8 cellular contexts compared by ENCODE assay signal in the genomic region with DNA sequence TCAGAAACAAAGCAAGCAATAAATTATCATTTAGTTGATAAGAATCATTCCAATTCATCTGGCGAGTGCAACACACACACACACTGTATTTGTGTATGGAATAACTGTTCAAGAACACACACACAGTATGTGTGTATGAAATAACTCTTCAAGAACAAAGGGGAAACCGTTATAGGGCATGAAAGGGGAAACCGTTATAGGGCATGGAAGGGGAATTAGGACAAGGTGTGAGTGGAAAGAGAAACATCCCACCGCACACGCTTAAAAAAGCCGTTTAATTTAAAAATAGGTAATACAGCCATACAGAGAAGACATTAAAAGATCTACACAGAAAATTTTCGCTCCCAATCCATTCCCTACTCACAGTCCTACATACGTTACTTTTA. TPM values are rescaled to one million over a fixed set of nuclear protein-coding genes. Genes with fewer than 3 reads are reported as not detected.
A peak's percentile ranks its signal among the peaks of the same experiment; 100 is the strongest.
DNase-seq lines count a peak whose midpoint lies in the region; ATAC-seq and TF ChIP-seq lines count a peak whose summit lies in the region.

No MANE protein-coding gene starts in this region.

- TF ChIP-seq CTCF in 22Rv1 (IDR thresholded peaks at IDR 0.05) (no peak), kidney epithelial cell (IDR thresholded peaks at IDR 0.05; ENCODE audit: insufficient read depth, low read length, poor library complexity, severe bottlenecking) (no peak), transverse colon (IDR thresholded peaks at IDR 0.05) (no peak)

- H3K9ac ChIP-seq in GM23248, result peak overlapping the region; percentile 76

- peak overlapping the region; percentile 89 for H3K4me2 ChIP-seq in GM23248 (ENCODE audit: unreplicated experiment)

- peak overlapping the region; percentile 98 for H3K27ac Mint-ChIP-seq in activated T-helper 17 cell treated with anti-CD3 and anti-CD28 coated beads, Interleukin-2, amount 50 U/mL, for 72 hours

- DNase-seq in GM23248, result no peak
- DNase-seq in kidney epithelial cell (ENCODE audit: low read depth), result no peak
- no peak for DNase-seq in transverse colon
- no peak for DNase-seq in NCI-H69 (lab: John Stamatoyannopoulos, UW)
- DNase-seq in superior temporal gyrus (ENCODE audit: extremely low spot score), result no peak

- intact Hi-C loops in transverse colon (cut with DNase I; ENCODE audit: low total_unique reads), result loop anchor here (10.0 kb wide), 1 partner anchor 220 kb away; a partner anchor contains a TSS

- in situ Hi-C loops in GM23248 (cut with MboI), result no loop called here
- in situ Hi-C loops in transverse colon (cut with MboI; ENCODE audit: low pct_ligation_motif_present in 1 of 4, low pct_unique_long_range_greater_than_20kb in 1 of 4, low sequenced_read_pairs in 3 of 4), result no loop called here

- H3K36me3 Mint-ChIP-seq in activated T-helper 17 cell treated with anti-CD3 and anti-CD28 coated beads, Interleukin-2, amount 50 U/mL, for 72 hours (ENCODE audit: low read depth), result peaks cover 37% of the 10 kb centered on the region

- 2 to 3% methylated on average over 8 of the region's 8 CpGs for WGBS in GM23248 (ENCODE audit: low coverage in 1 of 2, low lambda C conversion rate in 2 of 2, missing lambda C conversion rate in 2 of 2), 2 experiments
- WGBS in transverse colon (ENCODE audit: low coverage in 1 of 2), 2 donors, result 1% methylated on average over 8 of the region's 8 CpGs

- H3F3A ChIP-seq in GM23248 (ENCODE audit: insufficient read depth), result no peaks in the 10 kb centered on the region; the same call in 1 of the 2 replicates

- no peak for TF ChIP-seq EP300 in transverse colon (IDR thresholded peaks at IDR 0.05; ENCODE audit: low read depth)

- no peaks in the 10 kb centered on the region for H3K9me2 ChIP-seq in GM23248 (ENCODE audit: insufficient read depth)

- H3K4me1 Mint-ChIP-seq in activated T-helper 17 cell treated with anti-CD3 and anti-CD28 coated beads, Interleukin-2, amount 50 U/mL, for 72 hours, result no peaks in the 10 kb centered on the region

- no peak for ATAC-seq in activated T-helper 17 cell treated with anti-CD3 and anti-CD28 coated beads, Interleukin-2, amount 50 U/mL, for 72 hours (replicated peaks)
- ATAC-seq in HG03439 (IDR thresholded peaks at IDR 0.05; ENCODE audit: unreplicated experiment), result no peak

- no peaks in the 10 kb centered on the region for H3K9me3 Mint-ChIP-seq in activated T-helper 17 cell treated with anti-CD3 and anti-CD28 coated beads, Interleukin-2, amount 50 U/mL, for 72 hours

- no peaks in the 10 kb centered on the region for H3K27me3 ChIP-seq in GM23248 (replicated peaks; ENCODE audit: insufficient read depth)
- H3K27me3 ChIP-seq in kidney epithelial cell (ENCODE audit: control insufficient read depth, insufficient read depth, low read length), result no peaks in the 10 kb centered on the region
- no peaks in the 10 kb centered on the region for H3K27me3 ChIP-seq in transverse colon

- H3K9me3 ChIP-seq in GM23248 (ENCODE audit: low read depth) (no peaks in the 10 kb centered on the region), transverse colon (no peaks in the 10 kb centered on the region)

- no peak for TF ChIP-seq POLR2A in transverse colon (IDR thresholded peaks at IDR 0.05)

- H3K4me3 ChIP-seq in GM23248 (peak overlapping the region; percentile 94), kidney epithelial cell (ENCODE audit: low read depth, low read length) (peak overlapping the region; percentile 90), transverse colon (peak overlapping the region; percentile 50 to 91 (median 82))

- H3K27me3 Mint-ChIP-seq in activated T-helper 17 cell treated with anti-CD3 and anti-CD28 coated beads, Interleukin-2, amount 50 U/mL, for 72 hours, result no peaks in the 10 kb centered on the region

- peak overlapping the region; percentile 92 for H2AFZ ChIP-seq in GM23248

- peak overlapping the region; percentile 77 for H3K27ac ChIP-seq in 22Rv1
- no peak overlapping the region for H3K27ac ChIP-seq in GM23248
- peak overlapping the region; percentile 61 to 86 (median 80) for H3K27ac ChIP-seq in transverse colon

- H3K4me1 ChIP-seq in GM23248 (ENCODE audit: insufficient read depth) (peaks cover 15% of the 10 kb centered on the region), transverse colon (peaks cover 16 to 28% (median 21%) of the 10 kb centered on the region in 4 donors)

- H3K36me3 ChIP-seq in GM23248 (ENCODE audit: low read depth), result peaks cover 12% of the 10 kb centered on the region
- no peaks in the 10 kb centered on the region for H3K36me3 ChIP-seq in kidney epithelial cell (ENCODE audit: control insufficient read depth, insufficient read depth, low read length)
- H3K36me3 ChIP-seq in transverse colon, result peaks cover 0 to 7% (median 0%) of the 10 kb centered on the region in 4 donors

- H4K20me1 ChIP-seq in GM23248 (ENCODE audit: insufficient read depth), result 0 out of 2 replicates have a peak, but pooled peaks cover 5% of the 10 kb centered on the region

- peaks cover 49% of the 10 kb centered on the region for H3K79me2 ChIP-seq in GM23248 (ENCODE audit: insufficient read depth)

- peak overlapping the region; percentile 99 for H3K4me3 Mint-ChIP-seq in activated T-helper 17 cell treated with anti-CD3 and anti-CD28 coated beads, Interleukin-2, amount 50 U/mL, for 72 hours

RNA-seq across cellular contexts. Expression of a gene that starts 0.6 kb away (rescaled TPM):
- 65.7 and 79.0 TPM in 2 replicates for total RNA-seq in GM23248 (2014; rRNA removed; shearing (Covaris generic))
- 74.6 and 78.9 TPM in 2 replicates for polyA plus RNA-seq in GM23248 (2016; fragmentation: Nextera tagmentation; extraction: Ambion mirVana)
- 10 to 100 TPM; 33.7 to 80.7 TPM for total RNA-seq in activated T-helper 17 cell treated with anti-CD3 and anti-CD28 coated beads, Interleukin-2, amount 50 U/mL, for 72 hours
- total RNA-seq in kidney epithelial cell (64.1 and 65.2 TPM in 2 replicates), transverse colon (10 to 100 TPM in 3 of 4 donors, 1 to 10 TPM in 1; 8.2 to 33.5 (median 23.7) TPM)

RNA-seq across cellular contexts. Expression of a gene that starts 18.2 kb away (rescaled TPM):
- 42.5 and 56.2 TPM in 2 replicates for total RNA-seq in GM23248 (2014; rRNA removed; shearing (Covaris generic))
- 101 and 107 TPM in 2 replicates for polyA plus RNA-seq in GM23248 (2016; fragmentation: Nextera tagmentation; extraction: Ambion mirVana)
- 100 to 1,000 TPM; 103 to 146 TPM for total RNA-seq in activated T-helper 17 cell treated with anti-CD3 and anti-CD28 coated beads, Interleukin-2, amount 50 U/mL, for 72 hours
- 60.8 and 82.0 TPM in 2 replicates for total RNA-seq in kidney epithelial cell
- 10 to 100 TPM; 10.9 to 32.7 (median 18.7) TPM for total RNA-seq in transverse colon
